In genomic region chr3:64648927-64649906, GRCh38 we compare ENCODE assay signal across 25 cellular contexts. TPM values are rescaled to one million over a fixed set of nuclear protein-coding genes. Genes with fewer than 3 reads are reported as not detected.
DNase-seq lines count a peak whose midpoint lies in the region; TF ChIP-seq lines count a peak whose summit lies in the region.
"Had no signal": no experiment of that assay in that cellular context is flagged by ENCODE, and none has a peak within 500 bp of the region (broad histone marks: within the 10 kb centered on the region; RNA-seq: fewer than 3 reads in every experiment).

No MANE protein-coding gene starts in this region.

- peak; percentile 3 for DNase-seq in NCI-H1105 treated with DMSO at 0.1 percent for 48 hours (lab: John Stamatoyannopoulos, UW)
- DNase-seq in NCI-H1105 (lab: John Stamatoyannopoulos, UW), result no peak
- peak; percentile 73 for DNase-seq in NCI-H2029 treated with DMSO at 0.1 percent for 48 hours (lab: John Stamatoyannopoulos, UW)
- no peak for DNase-seq in hepatocyte (ENCODE audit: low spot score)
- no peak for DNase-seq in AML-193 (lab: John Stamatoyannopoulos, UW)
- DNase-seq in NCI-H1417 treated with DMSO at 0.1 percent for 48 hours (lab: John Stamatoyannopoulos, UW), result no peak
- DNase-seq in UCSD-AML1 (lab: John Stamatoyannopoulos, UW; ENCODE audit: unreplicated experiment), result no peak
- DNase-seq: activated CD4-positive, alpha-beta T cell treated with anti-CD3 and anti-CD28 coated beads, Interleukin-2, amount 50 U/mL, for 48 hours; activated naive CD4-positive, alpha-beta T cell; activated T-cell treated with anti-CD3 and anti-CD28 coated beads, Interleukin-2, amount 50 U/mL, for 48 hours; central memory CD4-positive, alpha-beta T cell; effector memory CD8-positive, alpha-beta T cell; foreskin fibroblast; head of caudate nucleus; lower lobe of right lung; MV-4-11; NCI-H187; NCI-H226; retina; stimulated activated naive CD8-positive, alpha-beta T cell treated with anti-CD3 and anti-CD28 coated beads, Interleukin-15, Interleukin-2, amounts not matched to agents 100 U/mL and 50 U/mL, for 24 hours; T-helper 17 cell; testis had no signal

- no peak overlapping the region for H3K9ac ChIP-seq in parathyroid adenoma

- H3K27ac ChIP-seq in hepatocyte (peak overlapping the region; percentile 62), parathyroid adenoma (no peak overlapping the region)
- H3K27ac ChIP-seq: testis had no signal

- H3K79me2 ChIP-seq in hepatocyte (no peaks in the 10 kb centered on the region), parathyroid adenoma (no peaks in the 10 kb centered on the region)

- H3K4me3 ChIP-seq in hepatocyte (no peak overlapping the region), parathyroid adenoma (ENCODE audit: low read depth, low read length) (no peak overlapping the region)
- H3K4me3 ChIP-seq: lower lobe of right lung, smooth muscle cell, testis had no signal

- H4K20me1 ChIP-seq in hepatocyte (ENCODE audit: insufficient read depth, poor library complexity, severe bottlenecking), result no peaks in the 10 kb centered on the region

- WGBS in hepatocyte (ENCODE audit: low lambda C conversion rate, missing lambda C conversion rate), result 79% methylated on average over 11 of the region's 11 CpGs

- no peaks in the 10 kb centered on the region for H3K27me3 ChIP-seq in hepatocyte
- H3K27me3 ChIP-seq in parathyroid adenoma (ENCODE audit: control insufficient read depth, insufficient read depth, low read length), result no peaks in the 10 kb centered on the region
- H3K27me3 ChIP-seq: testis had no signal

- H2AFZ ChIP-seq in hepatocyte (no peak overlapping the region), parathyroid adenoma (peak overlapping the region; percentile 57)

- no peaks in the 10 kb centered on the region for H3K36me3 ChIP-seq in hepatocyte (replicated peaks; ENCODE audit: insufficient read depth, low read depth)
- no peaks in the 10 kb centered on the region for H3K36me3 ChIP-seq in parathyroid adenoma (ENCODE audit: control insufficient read depth, insufficient read depth, low read length)

- H3K4me1 ChIP-seq in hepatocyte (ENCODE audit: insufficient read depth) (peaks cover 6% of the 10 kb centered on the region), parathyroid adenoma (no peaks in the 10 kb centered on the region)
- H3K4me1 ChIP-seq: lower lobe of right lung, testis had no signal

- H3K9me3 ChIP-seq in hepatocyte (ENCODE audit: low read depth), result no peaks in the 10 kb centered on the region
- H3K9me3 ChIP-seq in parathyroid adenoma (ENCODE audit: control insufficient read depth, low read length), result no peaks in the 10 kb centered on the region
- H3K9me3 ChIP-seq: lower lobe of right lung, testis had no signal

- H3K9me2 ChIP-seq in hepatocyte (replicated peaks; ENCODE audit: insufficient read depth), result no peaks in the 10 kb centered on the region

- TF ChIP-seq CTCF in hepatocyte (IDR thresholded peaks at IDR 0.05; ENCODE audit: poor library complexity) (no peak), parathyroid adenoma (IDR thresholded peaks at IDR 0.05) (no peak)

- H3K4me2 ChIP-seq in hepatocyte (no peak overlapping the region), parathyroid adenoma (ENCODE audit: low read length) (peak overlapping the region; percentile 5)
- H3K4me2 ChIP-seq: smooth muscle cell had no signal

RNA-seq across cellular contexts. Expression of gene ADAMTS9, which starts 38.6 kb away (rescaled TPM):
- total RNA-seq in hepatocyte, result 116 and 145 TPM in 2 replicates
- 56.9 and 64.3 TPM in 2 replicates for polyA plus RNA-seq in hepatocyte
- total RNA-seq: natural killer cell treated with Interleukin-12 subunit alpha and Interleukin-12 subunit beta and Interleukin-15 and Interleukin-18, amount 100 ng/mL, for 72 hours; T-helper 17 cell had no signal

Comparison
In these comparisons a context has a peak if more than half of its experiments do, and no peak if none do; other contexts are left out.
1. DNase-seq: peak in NCI-H1105 treated with DMSO at 0.1 percent for 48 hours (single experiment) and NCI-H2029 treated with DMSO at 0.1 percent for 48 hours (single experiment); none in NCI-H1105 (single experiment), hepatocyte (single experiment), AML-193 (0 of 2), NCI-H1417 treated with DMSO at 0.1 percent for 48 hours (single experiment) and UCSD-AML1 (single experiment).